21 cellular contexts compared by ENCODE assay signal in genomic region chr5:16896767-16897166, GRCh38. TPM values are rescaled to one million over a fixed set of nuclear protein-coding genes. Genes with fewer than 3 reads are reported as not detected.
DNase-seq lines count a peak whose midpoint lies in the region; ATAC-seq, FAIRE-seq and TF ChIP-seq lines count a peak whose summit lies in the region.
"Had no signal": no experiment of that assay in that cellular context is flagged by ENCODE, and none has a peak within 500 bp of the region (broad histone marks: within the 10 kb centered on the region; RNA-seq: fewer than 3 reads in every experiment).

No MANE protein-coding gene starts in this region.

- no peak for TF ChIP-seq POLR2A in spleen (IDR thresholded peaks at IDR 0.05)
- TF ChIP-seq POLR2A in GM12891 (IDR thresholded peaks at IDR 0.05; ENCODE audit: low read depth, low read length): no peak

- H4K8ac ChIP-seq in H9 (replicated peaks; ENCODE audit: insufficient read length, low read depth, low read length): no peak overlapping the region

- H3K14ac ChIP-seq in H9 (ENCODE audit: insufficient read depth, low read length): peak overlapping the region; percentile 44; the same call in 1 of the 2 replicates

- peaks cover 4% of the 10 kb centered on the region; the same call in 1 of the 2 replicates for H3K79me2 ChIP-seq in H9 (ENCODE audit: insufficient read depth, low read length)
- peaks cover 77% of the 10 kb centered on the region for H3K79me2 ChIP-seq in hepatocyte

- H3K79me1 ChIP-seq in H9 (ENCODE audit: insufficient read depth, low read depth, low read length, poor library complexity, severe bottlenecking): no peaks in the 10 kb centered on the region

- no peak overlapping the region for H3T11ph ChIP-seq in H9 (ENCODE audit: low read length)

- H2BK5ac ChIP-seq in H9 (ENCODE audit: insufficient read length, low read length): no peak overlapping the region

- H4K5ac ChIP-seq in H9 (ENCODE audit: insufficient read length, low read depth, low read length): no peak overlapping the region

- H3K4me1 ChIP-seq in H9 (ENCODE audit: insufficient read depth, low read length) (peaks cover 28% of the 10 kb centered on the region; the same call in 1 of the 2 replicates), RWPE2 (ENCODE audit: insufficient read depth, poor library complexity, severe bottlenecking) (peaks cover 39% of the 10 kb centered on the region), hepatocyte (ENCODE audit: insufficient read depth) (peaks cover 43% of the 10 kb centered on the region), rectal smooth muscle tissue (ENCODE audit: control insufficient read depth, insufficient read depth, low read length) (no peaks in the 10 kb centered on the region), spleen (peaks cover 0 to 27% (median 5%) of the 10 kb centered on the region in 6 donors)

- H3K18ac ChIP-seq in H9 (ENCODE audit: insufficient read length, low read depth, low read length): no peak overlapping the region

- H2BK20ac ChIP-seq in H9 (ENCODE audit: low read depth, low read length, poor library complexity, severe bottlenecking): no peak overlapping the region

- WGBS in H9 (ENCODE audit: extremely low coverage, insufficient read length, low lambda C conversion rate): no CpG with 5 or more reads among the region's 4 CpGs
- 67% methylated on average over 4 of the region's 4 CpGs for WGBS in hepatocyte (ENCODE audit: low lambda C conversion rate, missing lambda C conversion rate)
- 40 to 56% (median 54%) methylated on average over 4 of the region's 4 CpGs for WGBS in spleen, 5 donors

- H3K4me2 ChIP-seq in H9 (ENCODE audit: insufficient read depth, insufficient read length, low read length): no peak overlapping the region
- H3K4me2 ChIP-seq in hepatocyte: peak overlapping the region; percentile 59

- H3K56ac ChIP-seq in H9 (ENCODE audit: insufficient read length, low read depth, low read length): no peak overlapping the region

- no peak overlapping the region for H2BK120ac ChIP-seq in H9 (ENCODE audit: low read depth, low read length, poor library complexity, severe bottlenecking)

- no peak overlapping the region for H3K23ac ChIP-seq in H9 (ENCODE audit: insufficient read length, low read depth, low read length)

- peak overlapping the region; percentile 5 to 67 (median 62); a peak in 5 of 7 replicates for H3K27ac Mint-ChIP-seq in H9
- H3K27ac Mint-ChIP-seq: activated naive CD8-positive, alpha-beta T cell treated with anti-CD3 and anti-CD28 coated beads, Interleukin-2, amount 10 ng/mL, durations not matched to agents 7 days and 5 days; CD8-positive, alpha-beta T cell had no signal

- no peak overlapping the region for H2BK15ac ChIP-seq in H9 (ENCODE audit: low read depth, low read length)

- no peaks in the 10 kb centered on the region for H3K9me2 ChIP-seq in hepatocyte (replicated peaks; ENCODE audit: insufficient read depth)

- H3K23me2 ChIP-seq in H9 (ENCODE audit: insufficient read length, low read depth, low read length, poor library complexity, severe bottlenecking): no peaks in the 10 kb centered on the region

- H3K9me3 Mint-ChIP-seq in H9: no peaks in the 10 kb centered on the region; a peak in 2 of 5 replicates
- H3K9me3 Mint-ChIP-seq: activated naive CD8-positive, alpha-beta T cell treated with anti-CD3 and anti-CD28 coated beads, Interleukin-2, amount 10 ng/mL, durations not matched to agents 7 days and 5 days; CD8-positive, alpha-beta T cell had no signal

- no peak overlapping the region for H3K4ac ChIP-seq in H9 (ENCODE audit: low read depth, low read length)

- no peaks in the 10 kb centered on the region for H3K27me3 ChIP-seq in H9 (ENCODE audit: insufficient read depth, low read length)
- no peaks in the 10 kb centered on the region for H3K27me3 ChIP-seq in RWPE2 (ENCODE audit: insufficient read depth, poor library complexity, severe bottlenecking)
- no peaks in the 10 kb centered on the region for H3K27me3 ChIP-seq in hepatocyte
- no peaks in the 10 kb centered on the region for H3K27me3 ChIP-seq in rectal smooth muscle tissue (ENCODE audit: control insufficient read depth, insufficient read depth, low read length)
- no peaks in the 10 kb centered on the region for H3K27me3 ChIP-seq in WERI-Rb-1 (ENCODE audit: insufficient read depth, low read depth, severe bottlenecking)
- no peaks in the 10 kb centered on the region for H3K27me3 ChIP-seq in spleen (replicated peaks in 1 of 7)
- H3K27me3 ChIP-seq: brain microvascular endothelial cell, thyroid gland had no signal

- no peak for TF ChIP-seq CTCF in H9 (conservative IDR thresholded peaks at IDR 0.05)
- no peak for TF ChIP-seq CTCF in RWPE2 (IDR thresholded peaks at IDR 0.05; ENCODE audit: poor library complexity, severe bottlenecking)
- TF ChIP-seq CTCF in hepatocyte (IDR thresholded peaks at IDR 0.05; ENCODE audit: poor library complexity): no peak
- no peak for TF ChIP-seq CTCF in WERI-Rb-1 (IDR thresholded peaks at IDR 0.05; ENCODE audit: low read depth, low read length)
- TF ChIP-seq CTCF in spleen (IDR thresholded peaks at IDR 0.05 in 8 of 11, conservative IDR thresholded peaks at IDR 0.05 in 3 of 11): no peak

- H2AFZ ChIP-seq in H9 (ENCODE audit: low read length): no peak overlapping the region
- H2AFZ ChIP-seq in hepatocyte: no peak overlapping the region

- no peak for DNase-seq in H9
- no peak for DNase-seq in RWPE2 (ENCODE audit: low spot score)
- DNase-seq in hepatocyte (ENCODE audit: low spot score): no peak
- DNase-seq in left colon: no peak
- no peak for DNase-seq in WERI-Rb-1
- no peak for DNase-seq in spleen
- DNase-seq in GM12891 (ENCODE audit: insufficient read length, low spot score): no peak
- DNase-seq: activated CD8-positive, alpha-beta memory T cell treated with anti-CD3 and anti-CD28 coated beads, Interleukin-2, amount 50 U/mL, for 48 hours; activated naive CD8-positive, alpha-beta T cell treated with anti-CD3 and anti-CD28 coated beads, Interleukin-2, amount 10 ng/mL, durations not matched to agents 7 days and 5 days; CD8-positive, alpha-beta T cell; cortex of kidney; hippocampal formation; naive thymus-derived CD8-positive, alpha-beta T cell; NCI-H1930; stimulated activated CD4-positive, alpha-beta T cell treated with anti-CD3 and anti-CD28 coated beads, Interleukin-2, amount 100 ng/mL, for 24 hours; stimulated activated naive CD4-positive, alpha-beta T cell treated with Interleukin-2 at 50 U/mL for 16 hours; thyroid gland had no signal

- no peaks in the 10 kb centered on the region for H3K27me3 Mint-ChIP-seq in H9 (ENCODE audit: low read depth)
- H3K27me3 Mint-ChIP-seq: progenitor cell of endocrine pancreas had no signal

- no peak overlapping the region for H2BK12ac ChIP-seq in H9 (ENCODE audit: insufficient read length, low read depth, low read length)

- no peak for FAIRE-seq in GM12891 (lab: Jason Lieb, UNC)
- FAIRE-seq: endometrium had no signal

- H4K20me1 ChIP-seq in H9 (ENCODE audit: control insufficient read depth, insufficient read depth, insufficient read length) (no peaks in the 10 kb centered on the region), hepatocyte (ENCODE audit: insufficient read depth, poor library complexity, severe bottlenecking) (peaks cover 23% of the 10 kb centered on the region)

- intact Hi-C loops in left colon (cut with DNase I, micrococcal nuclease): no loop called here
- intact Hi-C loops in spleen (cut with DNase I; ENCODE audit: low total_unique reads): no loop called here

- H3K9me3 ChIP-seq in H9 (ENCODE audit: control insufficient read depth, low read depth, low read length): no peaks in the 10 kb centered on the region
- H3K9me3 ChIP-seq in RWPE2 (ENCODE audit: severe bottlenecking): no peaks in the 10 kb centered on the region
- no peaks in the 10 kb centered on the region for H3K9me3 ChIP-seq in hepatocyte (ENCODE audit: low read depth)
- no peaks in the 10 kb centered on the region for H3K9me3 ChIP-seq in WERI-Rb-1 (ENCODE audit: severe bottlenecking)
- no peaks in the 10 kb centered on the region for H3K9me3 ChIP-seq in spleen
- H3K9me3 ChIP-seq: thyroid gland had no signal

- H3K4me1 Mint-ChIP-seq in H9: peaks cover 65 to 75% of the 10 kb centered on the region in 2 experiments
- H3K4me1 Mint-ChIP-seq: activated naive CD8-positive, alpha-beta T cell treated with anti-CD3 and anti-CD28 coated beads, Interleukin-2, amount 10 ng/mL, durations not matched to agents 7 days and 5 days; naive thymus-derived CD8-positive, alpha-beta T cell had no signal

- H3K27ac ChIP-seq in H9 (ENCODE audit: insufficient read length, low read depth, low read length): no peak overlapping the region
- peak overlapping the region; percentile 63 for H3K27ac ChIP-seq in RWPE2 (ENCODE audit: poor library complexity, severe bottlenecking)
- H3K27ac ChIP-seq in hepatocyte: peak overlapping the region; percentile 93
- H3K27ac ChIP-seq in rectal smooth muscle tissue (ENCODE audit: low read depth, low read length): no peak overlapping the region
- H3K27ac ChIP-seq in WERI-Rb-1: no peak overlapping the region
- H3K27ac ChIP-seq in spleen: no peak overlapping the region

- H3K36me3 Mint-ChIP-seq in H9 (ENCODE audit: insufficient read depth in 1 of 3, low read depth in 3 of 3): no peaks in the 10 kb centered on the region; a peak in 1 of 7 replicates
- H3K36me3 Mint-ChIP-seq: activated naive CD8-positive, alpha-beta T cell treated with anti-CD3 and anti-CD28 coated beads, Interleukin-2, amount 10 ng/mL, durations not matched to agents 7 days and 5 days; CD8-positive, alpha-beta T cell; naive thymus-derived CD8-positive, alpha-beta T cell had no signal

- H3K36me3 ChIP-seq in RWPE2 (ENCODE audit: low read depth): no peaks in the 10 kb centered on the region
- H3K36me3 ChIP-seq in hepatocyte (replicated peaks; ENCODE audit: insufficient read depth, low read depth): no peaks in the 10 kb centered on the region
- H3K36me3 ChIP-seq in rectal smooth muscle tissue (ENCODE audit: control insufficient read depth, insufficient read depth, low read length): no peaks in the 10 kb centered on the region
- H3K36me3 ChIP-seq in WERI-Rb-1: no peaks in the 10 kb centered on the region
- H3K36me3 ChIP-seq in spleen: no peaks in the 10 kb centered on the region
- H3K36me3 ChIP-seq: brain microvascular endothelial cell, thyroid gland had no signal

- no peak overlapping the region for H3K9ac ChIP-seq in H9 (ENCODE audit: extremely low read depth, insufficient read length, low read length)
- H3K9ac ChIP-seq in rectal smooth muscle tissue (ENCODE audit: low read length): no peak overlapping the region

- no peak for ATAC-seq in RWPE2 (ENCODE audit: low read depth)
- no peak for ATAC-seq in left colon
- ATAC-seq: CD8-positive, alpha-beta T cell; naive thymus-derived CD8-positive, alpha-beta T cell had no signal

- no peak overlapping the region for H3K4me3 ChIP-seq in RWPE2 (ENCODE audit: severe bottlenecking)
- H3K4me3 ChIP-seq in hepatocyte: no peak overlapping the region
- peak overlapping the region; percentile 4 for H3K4me3 ChIP-seq in rectal smooth muscle tissue (ENCODE audit: low read length)
- no peak overlapping the region for H3K4me3 ChIP-seq in WERI-Rb-1 (ENCODE audit: low read depth, low read length)
- H3K4me3 ChIP-seq in spleen: no peak overlapping the region
- H3K4me3 ChIP-seq: thyroid gland had no signal

- H2AK5ac ChIP-seq in H9 (ENCODE audit: insufficient read length, low read length): no peak overlapping the region

- peak overlapping the region in 1 of 2 experiments; percentile 18; a peak in 1 of 5 replicates for H3K4me3 Mint-ChIP-seq in H9
- H3K4me3 Mint-ChIP-seq: activated naive CD8-positive, alpha-beta T cell treated with anti-CD3 and anti-CD28 coated beads, Interleukin-2, amount 10 ng/mL, durations not matched to agents 7 days and 5 days; CD8-positive, alpha-beta T cell; naive thymus-derived CD8-positive, alpha-beta T cell had no signal

- H4K91ac ChIP-seq in H9 (ENCODE audit: insufficient read length, low read depth, low read length): no peak overlapping the region

RNA-seq across cellular contexts. Expression of gene MYO10, which starts 39.3 kb away (rescaled TPM):
- total RNA-seq in H9 (2021) (125 and 127 TPM in 2 replicates), hepatocyte (32.3 and 33.7 TPM in 2 replicates), left colon (10 to 100 TPM; 57.6 to 71.7 TPM), spleen (10 to 100 TPM; 28.4 to 72.8 (median 40.2) TPM)
- polyA plus RNA-seq in hepatocyte (52.4 and 53.2 TPM in 2 replicates), spleen (1 to 10 TPM; 1.1 to 6.6 (median 1.7) TPM)
- 0.03 TPM for polyA plus RNA-seq in GM12891 (2012; ENCODE audit: low read depth, missing spikeins)
- total RNA-seq: activated naive CD8-positive, alpha-beta T cell treated with anti-CD3 and anti-CD28 coated beads, Interleukin-2, amount 10 ng/mL, durations not matched to agents 7 days and 5 days; CD8-positive, alpha-beta T cell; naive thymus-derived CD8-positive, alpha-beta T cell had no signal

Comparison
In these comparisons a context has a peak if more than half of its experiments do, and no peak if none do; other contexts are left out.
1. H3K27ac ChIP-seq: peak in RWPE2 (single experiment) and hepatocyte (single experiment); none in H9 (single experiment), rectal smooth muscle tissue (single experiment), WERI-Rb-1 (single experiment) and spleen (0 of 8).